ENCODE assay signal across 40 cellular contexts in genomic region chr2:214247531-214247930, GRCh38.
"Had no signal": no experiment of that assay in that cellular context is flagged by ENCODE, and none has a peak within 500 bp of the region (broad histone marks: within the 10 kb centered on the region; RNA-seq: fewer than 3 reads in every experiment).

No MANE protein-coding gene starts in this region.

- H3K27me3 Mint-ChIP-seq: activated B cell treated with CpG ODN at 0.5 μM for 24 hours; activated CD4-positive, alpha-beta memory T cell treated with anti-CD3 and anti-CD28 coated beads for 36 hours; activated CD4-positive, alpha-beta T cell treated with anti-CD3 and anti-CD28 coated beads, Interleukin-2, amount 10 ng/mL, durations not matched to agents 24 days and 14 days; activated CD8-positive, alpha-beta T cell treated with anti-CD3 and anti-CD28 coated beads for 36 hours; activated naive CD8-positive, alpha-beta T cell treated with anti-CD3 and anti-CD28 coated beads for 36 hours; activated T-helper 17 cell treated with anti-CD3 and anti-CD28 coated beads, Interleukin-2, amount 50 U/mL, for 72 hours; central memory CD8-positive, alpha-beta T cell had no signal

- H3K9me3 ChIP-seq: adrenal gland, body of pancreas, breast epithelium had no signal

- H3K9me3 Mint-ChIP-seq: activated B cell treated with CpG ODN at 0.5 μM for 24 hours; activated CD4-positive, alpha-beta T cell treated with anti-CD3 and anti-CD28 coated beads, Interleukin-2, amount 10 ng/mL, durations not matched to agents 24 days and 14 days; activated CD8-positive, alpha-beta T cell treated with anti-CD3 and anti-CD28 coated beads for 36 hours; activated naive CD8-positive, alpha-beta T cell treated with anti-CD3 and anti-CD28 coated beads for 36 hours; activated T-cell treated with anti-CD3 and anti-CD28 coated beads, Interleukin-2, amount 50 U/mL, for 4 hours; activated T-helper 1 cell treated with anti-CD3 and anti-CD28 coated beads, Interleukin-12 subunit alpha, Interleukin-12 subunit beta, Interleukin-2, Interleukin-4 antibody, amounts not matched to agents 30 ng/mL and 10 ng/mL and 1 ng/mL, durations not matched to agents 14 hours and 24 hours and 36 hours; T-helper 1 cell treated with Interleukin-12 subunit alpha and Interleukin-12 subunit beta and Interleukin-4 antibody, amounts not matched to agents 30 μg/mL and 1 μg/mL, for 36 hours; T-helper 2 cell treated with Interferon-gamma antibody and Interleukin-4, amounts not matched to agents 5 μg/mL and 100 μg/mL, for 36 hours had no signal

- H3K4me3 Mint-ChIP-seq: activated B cell treated with CpG ODN at 0.5 μM for 24 hours; activated CD4-positive, alpha-beta memory T cell treated with anti-CD3 and anti-CD28 coated beads for 36 hours; activated CD4-positive, alpha-beta T cell treated with anti-CD3 and anti-CD28 coated beads, Interleukin-2, amount 10 ng/mL, durations not matched to agents 24 days and 14 days; activated CD8-positive, alpha-beta T cell treated with anti-CD3 and anti-CD28 coated beads for 36 hours; activated naive CD4-positive, alpha-beta T cell treated with anti-CD3 and anti-CD28 coated beads for 36 hours; activated naive CD8-positive, alpha-beta T cell treated with anti-CD3 and anti-CD28 coated beads for 36 hours; activated T-cell treated with anti-CD3 and anti-CD28 coated beads, Interleukin-2, amount 50 U/mL, for 4 hours; activated T-cell treated with anti-CD3 and anti-CD28 coated beads, Interleukin-2, amount 50 U/mL, for 72 hours; activated T-helper 1 cell treated with anti-CD3 and anti-CD28 coated beads, Interleukin-12 subunit alpha, Interleukin-12 subunit beta, Interleukin-2, Interleukin-4 antibody, amounts not matched to agents 30 ng/mL and 10 ng/mL and 1 ng/mL, durations not matched to agents 14 hours and 24 hours and 36 hours; activated T-helper 17 cell treated with anti-CD3 and anti-CD28 coated beads, Interleukin-2, amount 50 U/mL, for 72 hours; central memory CD8-positive, alpha-beta T cell; T-helper 1 cell treated with Interleukin-12 subunit alpha and Interleukin-12 subunit beta and Interleukin-4 antibody, amounts not matched to agents 30 μg/mL and 1 μg/mL, for 36 hours; T-helper 2 cell treated with Interferon-gamma antibody and Interleukin-4, amounts not matched to agents 5 μg/mL and 100 μg/mL, for 36 hours had no signal

- FAIRE-seq: astrocyte, TTC549 had no signal

- H3K4me1 Mint-ChIP-seq: activated B cell treated with CpG ODN at 0.5 μM for 24 hours; activated CD4-positive, alpha-beta T cell treated with anti-CD3 and anti-CD28 coated beads, Interleukin-2, amount 10 ng/mL, durations not matched to agents 24 days and 14 days; activated naive CD8-positive, alpha-beta T cell treated with anti-CD3 and anti-CD28 coated beads for 36 hours; activated T-helper 17 cell treated with anti-CD3 and anti-CD28 coated beads, Interleukin-2, amount 50 U/mL, for 72 hours; central memory CD8-positive, alpha-beta T cell had no signal

- H3K27ac Mint-ChIP-seq: activated B cell treated with CpG ODN at 0.5 μM for 24 hours; activated CD4-positive, alpha-beta memory T cell treated with anti-CD3 and anti-CD28 coated beads for 36 hours; activated CD4-positive, alpha-beta T cell treated with anti-CD3 and anti-CD28 coated beads, Interleukin-2, amount 10 ng/mL, durations not matched to agents 24 days and 14 days; activated CD8-positive, alpha-beta T cell treated with anti-CD3 and anti-CD28 coated beads for 36 hours; activated naive CD4-positive, alpha-beta T cell treated with anti-CD3 and anti-CD28 coated beads for 36 hours; activated naive CD4-positive, alpha-beta T cell treated with anti-CD3 and anti-CD28 coated beads, Interleukin-2, amount 50 U/mL, for 72 hours; activated naive CD8-positive, alpha-beta T cell treated with anti-CD3 and anti-CD28 coated beads for 36 hours; activated T-cell treated with anti-CD3 and anti-CD28 coated beads, Interleukin-2, amount 50 U/mL, for 72 hours; activated T-helper 1 cell treated with anti-CD3 and anti-CD28 coated beads, Interleukin-12 subunit alpha, Interleukin-12 subunit beta, Interleukin-2, Interleukin-4 antibody, amounts not matched to agents 30 ng/mL and 10 ng/mL and 1 ng/mL, durations not matched to agents 14 hours and 24 hours and 36 hours; activated T-helper 17 cell treated with anti-CD3 and anti-CD28 coated beads, Interleukin-2, amount 50 U/mL, for 72 hours; T-helper 1 cell treated with Interleukin-12 subunit alpha and Interleukin-12 subunit beta and Interleukin-4 antibody, amounts not matched to agents 30 μg/mL and 1 μg/mL, for 36 hours; T-helper 2 cell treated with Interferon-gamma antibody and Interleukin-4, amounts not matched to agents 5 μg/mL and 100 μg/mL, for 36 hours had no signal

- H3K4me3 ChIP-seq: adrenal gland, body of pancreas, breast epithelium, cardiac muscle cell had no signal

- ATAC-seq: activated CD8-positive, alpha-beta T cell treated with anti-CD3 and anti-CD28 coated beads for 36 hours; activated naive CD4-positive, alpha-beta T cell treated with anti-CD3 and anti-CD28 coated beads, Interleukin-2, amount 50 U/mL, for 72 hours; activated T-cell treated with anti-CD3 and anti-CD28 coated beads, Interleukin-2, amount 50 U/mL, for 4 hours; activated T-cell treated with anti-CD3 and anti-CD28 coated beads, Interleukin-2, amount 50 U/mL, for 72 hours; activated T-helper 17 cell treated with anti-CD3 and anti-CD28 coated beads, Interleukin-2, amount 50 U/mL, for 72 hours; body of pancreas had no signal

- DNase-seq: activated B cell treated with CpG ODN at 0.5 μM for 24 hours; activated CD4-positive, alpha-beta memory T cell treated with anti-CD3 and anti-CD28 coated beads for 36 hours; activated CD4-positive, alpha-beta T cell treated with anti-CD3 and anti-CD28 coated beads for 4 hours; activated CD4-positive, alpha-beta T cell treated with anti-CD3 and anti-CD28 coated beads, Interleukin-2, amount 10 ng/mL, durations not matched to agents 24 days and 14 days; activated CD4-positive, alpha-beta T cell treated with anti-CD3 and anti-CD28 coated beads, Interleukin-2, amount 50 U/mL, for 1 hour; activated CD4-positive, alpha-beta T cell treated with anti-CD3 and anti-CD28 coated beads, Interleukin-2, amount 50 U/mL, for 4 hours; activated CD4-positive, CD25-positive, alpha-beta regulatory T cell treated with anti-CD3 and anti-CD28 coated beads, Interleukin-2, amount 50 U/mL, for 72 hours; activated CD8-positive, alpha-beta memory T cell treated with anti-CD3 and anti-CD28 coated beads, Interleukin-2, amount 50 U/mL, for 4 hours; activated CD8-positive, alpha-beta T cell treated with anti-CD3 and anti-CD28 coated beads for 36 hours; activated effector memory CD4-positive, alpha-beta T cell treated with anti-CD3 and anti-CD28 coated beads, Interleukin-2, amount 50 U/mL, for 16 hours; activated gamma-delta T cell treated with Interleukin-2 at 50 U/mL for 16 hours; activated naive CD4-positive, alpha-beta T cell; activated naive CD4-positive, alpha-beta T cell treated with anti-CD3 and anti-CD28 coated beads for 36 hours; activated naive CD4-positive, alpha-beta T cell treated with anti-CD3 and anti-CD28 coated beads, Interleukin-2, amount 50 U/mL, for 16 hours; activated naive CD8-positive, alpha-beta T cell treated with anti-CD3 and anti-CD28 coated beads for 36 hours; activated T-cell treated with anti-CD3 and anti-CD28 coated beads for 4 hours; activated T-cell treated with anti-CD3 and anti-CD28 coated beads, Interleukin-2, amount 50 U/mL, for 1 hour; activated T-cell treated with anti-CD3 and anti-CD28 coated beads, Interleukin-2, amount 50 U/mL, for 4 hours; activated T-cell treated with anti-CD3 and anti-CD28 coated beads, Interleukin-2, amount 50 U/mL, for 72 hours; adrenal gland; amniotic stem cell; aorta; body of pancreas; brain microvascular endothelial cell; caudate nucleus; cerebellar nuclear complex; T-helper 1 cell; T-helper 2 cell; T-helper 9 cell had no signal

- H3K36me3 ChIP-seq: adrenal gland, brain microvascular endothelial cell, breast epithelium, cardiac muscle cell had no signal

- H3K4me1 ChIP-seq: adrenal gland, body of pancreas, breast epithelium had no signal

- H3K27ac ChIP-seq: adrenal gland, body of pancreas, brain microvascular endothelial cell, breast epithelium, cardiac muscle cell, VCaP had no signal

- H3K27me3 ChIP-seq: adrenal gland, body of pancreas, brain microvascular endothelial cell, breast epithelium, cardiac muscle cell had no signal
